In genomic region chr12:40152783-40153383, GRCh38 we compare ENCODE assay signal across 8 cellular contexts. TPM values are rescaled to one million over a fixed set of nuclear protein-coding genes. Genes with fewer than 3 reads are reported as not detected.
DNase-seq lines count a peak whose midpoint lies in the region; ATAC-seq and TF ChIP-seq lines count a peak whose summit lies in the region.

No MANE protein-coding gene starts in this region.

- CTCF ChIA-PET in activated naive CD4-positive, alpha-beta T cell treated with anti-CD3 and anti-CD28 coated beads, Interleukin-2, amount 10 ng/mL, durations not matched to agents 7 days and 5 days (lab: Charles Lee) = interaction anchor here (0.8 to 1.5 kb wide), 6 partner anchors 12 to 917 kb away, joined by 3 to 7 read pairs (median 3); no protein-coding TSS in a partner anchor

- intact Hi-C loops in left ventricle myocardium superior (cut with micrococcal nuclease) = no loop called here

- H3K27me3 Mint-ChIP-seq in activated naive CD4-positive, alpha-beta T cell treated with anti-CD3 and anti-CD28 coated beads, Interleukin-2, amount 10 ng/mL, durations not matched to agents 7 days and 5 days = peaks cover 9% of the 10 kb centered on the region

- H3K4me3 ChIP-seq in DOHH2 (ENCODE audit: low read length) = no peak overlapping the region

- no peaks in the 10 kb centered on the region for H3K9me2 ChIP-seq in DOHH2 (replicated peaks; ENCODE audit: control insufficient read depth, low read length)

- TF ChIP-seq CTCF in DOHH2 (IDR thresholded peaks at IDR 0.05; ENCODE audit: low read depth, low read length, poor library complexity, severe bottlenecking) = peak; percentile 81

- H3K36me3 ChIP-seq in DOHH2 (ENCODE audit: control insufficient read depth, low read length) = no peaks in the 10 kb centered on the region

- peaks cover 7% of the 10 kb centered on the region; the same call in 1 of the 2 replicates for H3K4me1 ChIP-seq in DOHH2 (ENCODE audit: control insufficient read depth, low read length)

- no peaks in the 10 kb centered on the region for H3F3A ChIP-seq in DOHH2 (ENCODE audit: control insufficient read depth, insufficient read depth)

- no peaks in the 10 kb centered on the region for H3K36me3 Mint-ChIP-seq in activated naive CD4-positive, alpha-beta T cell treated with anti-CD3 and anti-CD28 coated beads, Interleukin-2, amount 10 ng/mL, durations not matched to agents 7 days and 5 days

- DNase-seq in OCI-M2 (lab: John Stamatoyannopoulos, UW; ENCODE audit: unreplicated experiment) (peak; percentile 55), left ventricle myocardium superior (peak; percentile 54), smooth muscle cell of the brain vasculature (ENCODE audit: low read depth, low spot score) (peak; percentile 31), hepatic stellate cell (ENCODE audit: low spot score) (no peak), cerebellar nuclear complex (lab: John Stamatoyannopoulos, UW) (no peak)
- peak; percentile 66 for DNase-seq in activated naive CD4-positive, alpha-beta T cell treated with anti-CD3 and anti-CD28 coated beads, Interleukin-2, amount 10 ng/mL, durations not matched to agents 7 days and 5 days

- no peaks in the 10 kb centered on the region for H3K9me3 ChIP-seq in DOHH2 (ENCODE audit: control insufficient read depth, insufficient read depth, low read length)

- H3K4me1 Mint-ChIP-seq in activated naive CD4-positive, alpha-beta T cell treated with anti-CD3 and anti-CD28 coated beads, Interleukin-2, amount 10 ng/mL, durations not matched to agents 7 days and 5 days = no peaks in the 10 kb centered on the region

- H3K4me3 Mint-ChIP-seq in activated naive CD4-positive, alpha-beta T cell treated with anti-CD3 and anti-CD28 coated beads, Interleukin-2, amount 10 ng/mL, durations not matched to agents 7 days and 5 days = no peak overlapping the region

- H3K27ac Mint-ChIP-seq in activated naive CD4-positive, alpha-beta T cell treated with anti-CD3 and anti-CD28 coated beads, Interleukin-2, amount 10 ng/mL, durations not matched to agents 7 days and 5 days = no peak overlapping the region

- H3K4me2 ChIP-seq in DOHH2 (ENCODE audit: low read length) = no peak overlapping the region

- no peaks in the 10 kb centered on the region for H3K79me2 ChIP-seq in DOHH2 (ENCODE audit: control insufficient read depth, low read length)

- H4K20me1 ChIP-seq in DOHH2 (ENCODE audit: control insufficient read depth, insufficient read depth, low read depth, low read length) = no peaks in the 10 kb centered on the region

- H3K9me3 Mint-ChIP-seq in activated naive CD4-positive, alpha-beta T cell treated with anti-CD3 and anti-CD28 coated beads, Interleukin-2, amount 10 ng/mL, durations not matched to agents 7 days and 5 days = no peaks in the 10 kb centered on the region

- H3K27ac ChIP-seq in DOHH2 (ENCODE audit: low read depth, low read length) = no peak overlapping the region

- ATAC-seq in HG03097 (IDR thresholded peaks at IDR 0.05; ENCODE audit: low FRiP score, unreplicated experiment) (peak; percentile 44), left ventricle myocardium superior (no peak)

- no peaks in the 10 kb centered on the region; the same call in 1 of the 2 replicates for H3K27me3 ChIP-seq in DOHH2 (ENCODE audit: control insufficient read depth, low read length)

RNA-seq across cellular contexts. Expression of gene SLC2A13, which starts 47.0 kb away (rescaled TPM):
- 6.2 TPM for total RNA-seq in left ventricle myocardium superior

Comparison
In these comparisons a context has a peak if more than half of its experiments do, and no peak if none do; other contexts are left out.
1. DNase-seq: peak in OCI-M2 (single experiment), activated naive CD4-positive, alpha-beta T cell treated with anti-CD3 and anti-CD28 coated beads, Interleukin-2, amount 10 ng/mL, durations not matched to agents 7 days and 5 days (single experiment), left ventricle myocardium superior (single experiment) and smooth muscle cell of the brain vasculature (single experiment); none in hepatic stellate cell (single experiment) and cerebellar nuclear complex (0 of 2).